1 cellular context compared by ENCODE assay signal in the genomic region with DNA sequence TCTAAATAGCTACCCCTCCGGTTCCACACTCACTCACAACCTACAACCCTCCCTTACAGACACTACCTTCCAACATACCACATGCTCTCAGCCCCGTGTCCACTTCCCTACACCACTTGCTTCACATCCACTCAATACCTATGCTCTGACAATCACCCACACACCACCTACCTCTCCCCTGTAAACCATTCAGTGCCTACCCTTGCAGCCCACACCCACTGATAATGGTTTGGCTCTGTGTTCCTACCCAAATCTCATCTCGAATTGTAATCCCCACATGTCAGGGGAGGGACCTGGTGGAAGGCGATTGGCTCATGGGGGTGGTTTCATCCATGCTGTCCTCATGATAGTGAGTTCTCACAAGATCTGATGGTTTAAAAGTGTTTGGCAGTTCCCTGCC.
TF ChIP-seq lines count a peak whose summit lies in the region.

No MANE protein-coding gene starts in this region.

TF ChIP-seq in K562, 482 proteins besides CTCF, POLR2A, EP300 and RAD21:
- TF ChIP-seq TCF3 (CRISPR knock-in tag; IDR thresholded peaks at IDR 0.05) (peak; percentile 72), TCFL5 (CRISPR knock-in tag; conservative IDR thresholded peaks at IDR 0.05) (no peak), CBFA2T3 (IDR thresholded peaks at IDR 0.05) (peak; percentile 83), ERF (CRISPR knock-in tag; IDR thresholded peaks at IDR 0.05) (no peak), EWSR1 (IDR thresholded peaks at IDR 0.05; ENCODE audit: borderline replicate concordance, low read depth, partially characterized antibody) (no peak), TAL1 (IDR thresholded peaks at IDR 0.05) (peak; percentile 71; the same call in 1 of the 2 replicates), NFIX (CRISPR knock-in tag; IDR thresholded peaks at IDR 0.05; ENCODE audit: low read depth) (no peak), HDGF (IDR thresholded peaks at IDR 0.05) (no peak), TEAD4 (IDR thresholded peaks at IDR 0.05; ENCODE audit: low read length) (peak; percentile 40; the same call in 1 of the 2 replicates), TEAD4 (CRISPR knock-in tag; IDR thresholded peaks at IDR 0.05; ENCODE audit: borderline replicate concordance) (no peak), EGR1 (conservative IDR thresholded peaks at IDR 0.05) (peak; percentile 59), EHMT2 (IDR thresholded peaks at IDR 0.05) (0 out of 2 replicates have a peak, but pooled peaks have one; percentile 23), TRIM24 (IDR thresholded peaks at IDR 0.05) (0 out of 4 replicates have a peak, but pooled peaks of 1 of the 2 experiments have one; percentile 36), SMARCC2 (IDR thresholded peaks at IDR 0.05; ENCODE audit: low read depth) (no peak), CBFA2T2 (conservative IDR thresholded peaks at IDR 0.05) (peak; percentile 66), SOX6 (IDR thresholded peaks at IDR 0.05) (no peak), NFIC (IDR thresholded peaks at IDR 0.05) (peak; percentile 16; the same call in 1 of the 2 replicates), CTBP1 (IDR thresholded peaks at IDR 0.05; ENCODE audit: borderline replicate concordance) (no peak), NR2C1 (IDR thresholded peaks at IDR 0.05) (no peak), NR2C1 (tag; IDR thresholded peaks at IDR 0.05) (no peak), NCOR1 (IDR thresholded peaks at IDR 0.05) (peak; percentile 59), GTF2E2 (tag; IDR thresholded peaks at IDR 0.05) (no peak), ARID1B (IDR thresholded peaks at IDR 0.05) (0 out of 2 replicates have a peak, but pooled peaks have one; percentile 51), CBX1 (IDR thresholded peaks at IDR 0.05; ENCODE audit: low read depth) (no peak)
- TF ChIP-seq, protein P1, sequence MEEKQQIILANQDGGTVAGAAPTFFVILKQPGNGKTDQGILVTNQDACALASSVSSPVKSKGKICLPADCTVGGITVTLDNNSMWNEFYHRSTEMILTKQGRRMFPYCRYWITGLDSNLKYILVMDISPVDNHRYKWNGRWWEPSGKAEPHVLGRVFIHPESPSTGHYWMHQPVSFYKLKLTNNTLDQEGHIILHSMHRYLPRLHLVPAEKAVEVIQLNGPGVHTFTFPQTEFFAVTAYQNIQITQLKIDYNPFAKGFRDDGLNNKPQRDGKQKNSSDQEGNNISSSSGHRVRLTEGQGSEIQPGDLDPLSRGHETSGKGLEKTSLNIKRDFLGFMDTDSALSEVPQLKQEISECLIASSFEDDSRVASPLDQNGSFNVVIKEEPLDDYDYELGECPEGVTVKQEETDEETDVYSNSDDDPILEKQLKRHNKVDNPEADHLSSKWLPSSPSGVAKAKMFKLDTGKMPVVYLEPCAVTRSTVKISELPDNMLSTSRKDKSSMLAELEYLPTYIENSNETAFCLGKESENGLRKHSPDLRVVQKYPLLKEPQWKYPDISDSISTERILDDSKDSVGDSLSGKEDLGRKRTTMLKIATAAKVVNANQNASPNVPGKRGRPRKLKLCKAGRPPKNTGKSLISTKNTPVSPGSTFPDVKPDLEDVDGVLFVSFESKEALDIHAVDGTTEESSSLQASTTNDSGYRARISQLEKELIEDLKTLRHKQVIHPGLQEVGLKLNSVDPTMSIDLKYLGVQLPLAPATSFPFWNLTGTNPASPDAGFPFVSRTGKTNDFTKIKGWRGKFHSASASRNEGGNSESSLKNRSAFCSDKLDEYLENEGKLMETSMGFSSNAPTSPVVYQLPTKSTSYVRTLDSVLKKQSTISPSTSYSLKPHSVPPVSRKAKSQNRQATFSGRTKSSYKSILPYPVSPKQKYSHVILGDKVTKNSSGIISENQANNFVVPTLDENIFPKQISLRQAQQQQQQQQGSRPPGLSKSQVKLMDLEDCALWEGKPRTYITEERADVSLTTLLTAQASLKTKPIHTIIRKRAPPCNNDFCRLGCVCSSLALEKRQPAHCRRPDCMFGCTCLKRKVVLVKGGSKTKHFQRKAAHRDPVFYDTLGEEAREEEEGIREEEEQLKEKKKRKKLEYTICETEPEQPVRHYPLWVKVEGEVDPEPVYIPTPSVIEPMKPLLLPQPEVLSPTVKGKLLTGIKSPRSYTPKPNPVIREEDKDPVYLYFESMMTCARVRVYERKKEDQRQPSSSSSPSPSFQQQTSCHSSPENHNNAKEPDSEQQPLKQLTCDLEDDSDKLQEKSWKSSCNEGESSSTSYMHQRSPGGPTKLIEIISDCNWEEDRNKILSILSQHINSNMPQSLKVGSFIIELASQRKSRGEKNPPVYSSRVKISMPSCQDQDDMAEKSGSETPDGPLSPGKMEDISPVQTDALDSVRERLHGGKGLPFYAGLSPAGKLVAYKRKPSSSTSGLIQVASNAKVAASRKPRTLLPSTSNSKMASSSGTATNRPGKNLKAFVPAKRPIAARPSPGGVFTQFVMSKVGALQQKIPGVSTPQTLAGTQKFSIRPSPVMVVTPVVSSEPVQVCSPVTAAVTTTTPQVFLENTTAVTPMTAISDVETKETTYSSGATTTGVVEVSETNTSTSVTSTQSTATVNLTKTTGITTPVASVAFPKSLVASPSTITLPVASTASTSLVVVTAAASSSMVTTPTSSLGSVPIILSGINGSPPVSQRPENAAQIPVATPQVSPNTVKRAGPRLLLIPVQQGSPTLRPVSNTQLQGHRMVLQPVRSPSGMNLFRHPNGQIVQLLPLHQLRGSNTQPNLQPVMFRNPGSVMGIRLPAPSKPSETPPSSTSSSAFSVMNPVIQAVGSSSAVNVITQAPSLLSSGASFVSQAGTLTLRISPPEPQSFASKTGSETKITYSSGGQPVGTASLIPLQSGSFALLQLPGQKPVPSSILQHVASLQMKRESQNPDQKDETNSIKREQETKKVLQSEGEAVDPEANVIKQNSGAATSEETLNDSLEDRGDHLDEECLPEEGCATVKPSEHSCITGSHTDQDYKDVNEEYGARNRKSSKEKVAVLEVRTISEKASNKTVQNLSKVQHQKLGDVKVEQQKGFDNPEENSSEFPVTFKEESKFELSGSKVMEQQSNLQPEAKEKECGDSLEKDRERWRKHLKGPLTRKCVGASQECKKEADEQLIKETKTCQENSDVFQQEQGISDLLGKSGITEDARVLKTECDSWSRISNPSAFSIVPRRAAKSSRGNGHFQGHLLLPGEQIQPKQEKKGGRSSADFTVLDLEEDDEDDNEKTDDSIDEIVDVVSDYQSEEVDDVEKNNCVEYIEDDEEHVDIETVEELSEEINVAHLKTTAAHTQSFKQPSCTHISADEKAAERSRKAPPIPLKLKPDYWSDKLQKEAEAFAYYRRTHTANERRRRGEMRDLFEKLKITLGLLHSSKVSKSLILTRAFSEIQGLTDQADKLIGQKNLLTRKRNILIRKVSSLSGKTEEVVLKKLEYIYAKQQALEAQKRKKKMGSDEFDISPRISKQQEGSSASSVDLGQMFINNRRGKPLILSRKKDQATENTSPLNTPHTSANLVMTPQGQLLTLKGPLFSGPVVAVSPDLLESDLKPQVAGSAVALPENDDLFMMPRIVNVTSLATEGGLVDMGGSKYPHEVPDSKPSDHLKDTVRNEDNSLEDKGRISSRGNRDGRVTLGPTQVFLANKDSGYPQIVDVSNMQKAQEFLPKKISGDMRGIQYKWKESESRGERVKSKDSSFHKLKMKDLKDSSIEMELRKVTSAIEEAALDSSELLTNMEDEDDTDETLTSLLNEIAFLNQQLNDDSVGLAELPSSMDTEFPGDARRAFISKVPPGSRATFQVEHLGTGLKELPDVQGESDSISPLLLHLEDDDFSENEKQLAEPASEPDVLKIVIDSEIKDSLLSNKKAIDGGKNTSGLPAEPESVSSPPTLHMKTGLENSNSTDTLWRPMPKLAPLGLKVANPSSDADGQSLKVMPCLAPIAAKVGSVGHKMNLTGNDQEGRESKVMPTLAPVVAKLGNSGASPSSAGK (IDR thresholded peaks at IDR 0.05) = peak; percentile 72
- TF ChIP-seq, protein P2, sequence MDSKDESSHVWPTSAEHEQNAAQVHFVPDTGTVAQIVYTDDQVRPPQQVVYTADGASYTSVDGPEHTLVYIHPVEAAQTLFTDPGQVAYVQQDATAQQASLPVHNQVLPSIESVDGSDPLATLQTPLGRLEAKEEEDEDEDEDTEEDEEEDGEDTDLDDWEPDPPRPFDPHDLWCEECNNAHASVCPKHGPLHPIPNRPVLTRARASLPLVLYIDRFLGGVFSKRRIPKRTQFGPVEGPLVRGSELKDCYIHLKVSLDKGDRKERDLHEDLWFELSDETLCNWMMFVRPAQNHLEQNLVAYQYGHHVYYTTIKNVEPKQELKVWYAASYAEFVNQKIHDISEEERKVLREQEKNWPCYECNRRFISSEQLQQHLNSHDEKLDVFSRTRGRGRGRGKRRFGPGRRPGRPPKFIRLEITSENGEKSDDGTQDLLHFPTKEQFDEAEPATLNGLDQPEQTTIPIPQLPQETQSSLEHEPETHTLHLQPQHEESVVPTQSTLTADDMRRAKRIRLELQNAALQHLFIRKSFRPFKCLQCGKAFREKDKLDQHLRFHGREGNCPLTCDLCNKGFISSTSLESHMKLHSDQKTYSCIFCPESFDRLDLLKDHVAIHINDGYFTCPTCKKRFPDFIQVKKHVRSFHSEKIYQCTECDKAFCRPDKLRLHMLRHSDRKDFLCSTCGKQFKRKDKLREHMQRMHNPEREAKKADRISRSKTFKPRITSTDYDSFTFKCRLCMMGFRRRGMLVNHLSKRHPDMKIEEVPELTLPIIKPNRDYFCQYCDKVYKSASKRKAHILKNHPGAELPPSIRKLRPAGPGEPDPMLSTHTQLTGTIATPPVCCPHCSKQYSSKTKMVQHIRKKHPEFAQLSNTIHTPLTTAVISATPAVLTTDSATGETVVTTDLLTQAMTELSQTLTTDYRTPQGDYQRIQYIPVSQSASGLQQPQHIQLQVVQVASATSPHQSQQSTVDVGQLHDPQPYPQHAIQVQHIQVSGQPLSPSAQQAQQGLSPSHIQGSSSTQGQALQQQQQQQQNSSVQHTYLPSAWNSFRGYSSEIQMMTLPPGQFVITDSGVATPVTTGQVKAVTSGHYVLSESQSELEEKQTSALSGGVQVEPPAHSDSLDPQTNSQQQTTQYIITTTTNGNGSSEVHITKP (IDR thresholded peaks at IDR 0.05; ENCODE audit: partially characterized antibody) = peak; percentile 84
- TF ChIP-seq, protein P3, sequence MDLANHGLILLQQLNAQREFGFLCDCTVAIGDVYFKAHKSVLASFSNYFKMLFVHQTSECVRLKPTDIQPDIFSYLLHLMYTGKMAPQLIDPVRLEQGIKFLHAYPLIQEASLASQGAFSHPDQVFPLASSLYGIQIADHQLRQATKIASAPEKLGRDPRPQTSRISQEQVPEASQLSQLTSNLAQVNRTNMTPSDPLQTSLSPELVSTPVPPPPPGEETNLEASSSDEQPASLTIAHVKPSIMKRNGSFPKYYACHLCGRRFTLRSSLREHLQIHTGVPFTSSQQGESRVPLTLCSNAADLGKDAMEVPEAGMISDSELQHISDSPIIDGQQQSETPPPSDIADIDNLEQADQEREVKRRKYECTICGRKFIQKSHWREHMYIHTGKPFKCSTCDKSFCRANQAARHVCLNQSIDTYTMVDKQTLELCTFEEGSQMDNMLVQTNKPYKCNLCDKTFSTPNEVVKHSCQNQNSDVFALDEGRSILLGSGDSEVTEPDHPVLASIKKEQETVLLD (IDR thresholded peaks at IDR 0.05) = 0 out of 2 replicates have a peak, but pooled peaks have one; percentile 52
- TF ChIP-seq, protein P4, sequence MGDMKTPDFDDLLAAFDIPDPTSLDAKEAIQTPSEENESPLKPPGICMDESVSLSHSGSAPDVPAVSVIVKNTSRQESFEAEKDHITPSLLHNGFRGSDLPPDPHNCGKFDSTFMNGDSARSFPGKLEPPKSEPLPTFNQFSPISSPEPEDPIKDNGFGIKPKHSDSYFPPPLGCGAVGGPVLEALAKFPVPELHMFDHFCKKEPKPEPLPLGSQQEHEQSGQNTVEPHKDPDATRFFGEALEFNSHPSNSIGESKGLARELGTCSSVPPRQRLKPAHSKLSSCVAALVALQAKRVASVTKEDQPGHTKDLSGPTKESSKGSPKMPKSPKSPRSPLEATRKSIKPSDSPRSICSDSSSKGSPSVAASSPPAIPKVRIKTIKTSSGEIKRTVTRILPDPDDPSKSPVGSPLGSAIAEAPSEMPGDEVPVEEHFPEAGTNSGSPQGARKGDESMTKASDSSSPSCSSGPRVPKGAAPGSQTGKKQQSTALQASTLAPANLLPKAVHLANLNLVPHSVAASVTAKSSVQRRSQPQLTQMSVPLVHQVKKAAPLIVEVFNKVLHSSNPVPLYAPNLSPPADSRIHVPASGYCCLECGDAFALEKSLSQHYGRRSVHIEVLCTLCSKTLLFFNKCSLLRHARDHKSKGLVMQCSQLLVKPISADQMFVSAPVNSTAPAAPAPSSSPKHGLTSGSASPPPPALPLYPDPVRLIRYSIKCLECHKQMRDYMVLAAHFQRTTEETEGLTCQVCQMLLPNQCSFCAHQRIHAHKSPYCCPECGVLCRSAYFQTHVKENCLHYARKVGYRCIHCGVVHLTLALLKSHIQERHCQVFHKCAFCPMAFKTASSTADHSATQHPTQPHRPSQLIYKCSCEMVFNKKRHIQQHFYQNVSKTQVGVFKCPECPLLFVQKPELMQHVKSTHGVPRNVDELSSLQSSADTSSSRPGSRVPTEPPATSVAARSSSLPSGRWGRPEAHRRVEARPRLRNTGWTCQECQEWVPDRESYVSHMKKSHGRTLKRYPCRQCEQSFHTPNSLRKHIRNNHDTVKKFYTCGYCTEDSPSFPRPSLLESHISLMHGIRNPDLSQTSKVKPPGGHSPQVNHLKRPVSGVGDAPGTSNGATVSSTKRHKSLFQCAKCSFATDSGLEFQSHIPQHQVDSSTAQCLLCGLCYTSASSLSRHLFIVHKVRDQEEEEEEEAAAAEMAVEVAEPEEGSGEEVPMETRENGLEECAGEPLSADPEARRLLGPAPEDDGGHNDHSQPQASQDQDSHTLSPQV (IDR thresholded peaks at IDR 0.05) = peak; percentile 50
- TF ChIP-seq, protein P5, sequence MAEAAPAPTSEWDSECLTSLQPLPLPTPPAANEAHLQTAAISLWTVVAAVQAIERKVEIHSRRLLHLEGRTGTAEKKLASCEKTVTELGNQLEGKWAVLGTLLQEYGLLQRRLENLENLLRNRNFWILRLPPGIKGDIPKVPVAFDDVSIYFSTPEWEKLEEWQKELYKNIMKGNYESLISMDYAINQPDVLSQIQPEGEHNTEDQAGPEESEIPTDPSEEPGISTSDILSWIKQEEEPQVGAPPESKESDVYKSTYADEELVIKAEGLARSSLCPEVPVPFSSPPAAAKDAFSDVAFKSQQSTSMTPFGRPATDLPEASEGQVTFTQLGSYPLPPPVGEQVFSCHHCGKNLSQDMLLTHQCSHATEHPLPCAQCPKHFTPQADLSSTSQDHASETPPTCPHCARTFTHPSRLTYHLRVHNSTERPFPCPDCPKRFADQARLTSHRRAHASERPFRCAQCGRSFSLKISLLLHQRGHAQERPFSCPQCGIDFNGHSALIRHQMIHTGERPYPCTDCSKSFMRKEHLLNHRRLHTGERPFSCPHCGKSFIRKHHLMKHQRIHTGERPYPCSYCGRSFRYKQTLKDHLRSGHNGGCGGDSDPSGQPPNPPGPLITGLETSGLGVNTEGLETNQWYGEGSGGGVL (CRISPR knock-in tag; IDR thresholded peaks at IDR 0.05) = no peak
- TF ChIP-seq, protein P6, sequence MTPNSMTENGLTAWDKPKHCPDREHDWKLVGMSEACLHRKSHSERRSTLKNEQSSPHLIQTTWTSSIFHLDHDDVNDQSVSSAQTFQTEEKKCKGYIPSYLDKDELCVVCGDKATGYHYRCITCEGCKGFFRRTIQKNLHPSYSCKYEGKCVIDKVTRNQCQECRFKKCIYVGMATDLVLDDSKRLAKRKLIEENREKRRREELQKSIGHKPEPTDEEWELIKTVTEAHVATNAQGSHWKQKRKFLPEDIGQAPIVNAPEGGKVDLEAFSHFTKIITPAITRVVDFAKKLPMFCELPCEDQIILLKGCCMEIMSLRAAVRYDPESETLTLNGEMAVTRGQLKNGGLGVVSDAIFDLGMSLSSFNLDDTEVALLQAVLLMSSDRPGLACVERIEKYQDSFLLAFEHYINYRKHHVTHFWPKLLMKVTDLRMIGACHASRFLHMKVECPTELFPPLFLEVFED (CRISPR knock-in tag; conservative IDR thresholded peaks at IDR 0.05) = no peak
TF ChIP-seq in K562: peak in this region for 15.
